ENCODE assay signal across 23 cellular contexts in the genomic region with DNA sequence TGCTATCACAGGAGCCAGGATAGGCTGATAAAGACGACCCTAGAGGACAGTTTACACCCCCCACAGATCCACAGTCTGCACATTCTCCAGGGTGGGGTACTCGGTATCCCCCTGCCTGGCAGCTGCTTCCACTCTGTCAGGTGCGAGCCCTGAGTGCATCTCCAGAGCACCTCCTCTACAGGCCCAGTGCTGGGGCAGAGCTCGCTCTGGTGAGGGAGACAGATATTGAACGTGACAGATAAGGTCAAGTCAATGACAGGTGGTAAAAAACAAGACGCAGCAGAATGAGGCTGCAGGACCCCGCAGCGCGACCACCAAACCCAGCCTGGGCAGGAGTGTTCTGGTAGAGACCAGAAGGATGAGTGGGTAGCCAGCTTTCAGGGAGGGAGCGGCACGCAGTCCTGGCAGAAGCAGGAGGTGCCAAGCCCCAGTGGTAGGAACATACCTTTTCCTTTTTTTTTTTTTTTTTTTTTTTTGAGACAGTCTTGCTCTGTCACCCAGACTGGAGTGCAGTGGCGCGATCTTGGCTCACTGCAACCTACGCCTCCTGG. TPM values are rescaled to one million over a fixed set of nuclear protein-coding genes. Genes with fewer than 3 reads are reported as not detected.
DNase-seq lines count a peak whose midpoint lies in the region; ATAC-seq and TF ChIP-seq lines count a peak whose summit lies in the region.
"Had no signal": no experiment of that assay in that cellular context is flagged by ENCODE, and none has a peak within 500 bp of the region (broad histone marks: within the 10 kb centered on the region; RNA-seq: fewer than 3 reads in every experiment).

No MANE protein-coding gene starts in this region.

- H3K9me3 ChIP-seq in esophagus muscularis mucosa, result no peaks in the 10 kb centered on the region
- H3K9me3 ChIP-seq: esophagus squamous epithelium, gastrocnemius medialis, transverse colon had no signal

- H3K36me3 Mint-ChIP-seq in progenitor cell of endocrine pancreas (ENCODE audit: insufficient read depth), result peaks cover 13% of the 10 kb centered on the region
- peaks cover 13% of the 10 kb centered on the region for H3K36me3 Mint-ChIP-seq in activated T-cell treated with anti-CD3 and anti-CD28 coated beads, Interleukin-2, amount 50 U/mL, for 4 hours (ENCODE audit: insufficient read depth)
- H3K36me3 Mint-ChIP-seq: activated naive CD4-positive, alpha-beta T cell treated with anti-CD3 and anti-CD28 coated beads, Interleukin-2, amount 50 U/mL, for 72 hours had no signal

- H3K4me3 Mint-ChIP-seq in progenitor cell of endocrine pancreas (ENCODE audit: low read depth), result no peak overlapping the region
- no peak overlapping the region for H3K4me3 Mint-ChIP-seq in activated T-cell treated with anti-CD3 and anti-CD28 coated beads, Interleukin-2, amount 50 U/mL, for 4 hours
- H3K4me3 Mint-ChIP-seq: activated CD4-positive, alpha-beta T cell treated with anti-CD3 and anti-CD28 coated beads, Interleukin-2, amount 10 ng/mL, durations not matched to agents 7 days and 5 days; neural crest cell; T-helper 2 cell treated with Interferon-gamma antibody and Interleukin-4, amounts not matched to agents 5 μg/mL and 100 μg/mL, for 36 hours had no signal

- no peaks in the 10 kb centered on the region for H3K4me1 Mint-ChIP-seq in progenitor cell of endocrine pancreas (ENCODE audit: low read depth)
- no peaks in the 10 kb centered on the region for H3K4me1 Mint-ChIP-seq in activated T-cell treated with anti-CD3 and anti-CD28 coated beads, Interleukin-2, amount 50 U/mL, for 4 hours (ENCODE audit: low read depth)
- H3K4me1 Mint-ChIP-seq: activated CD4-positive, alpha-beta T cell treated with anti-CD3 and anti-CD28 coated beads, Interleukin-2, amount 10 ng/mL, durations not matched to agents 7 days and 5 days; neural crest cell had no signal

- POLR2A ChIA-PET in RWPE1 (lab: Yijun Ruan, JAX; ENCODE audit: low non-redundant PET), result no interaction called here

- no peaks in the 10 kb centered on the region for H3K27me3 Mint-ChIP-seq in progenitor cell of endocrine pancreas
- H3K27me3 Mint-ChIP-seq in activated T-cell treated with anti-CD3 and anti-CD28 coated beads, Interleukin-2, amount 50 U/mL, for 4 hours (ENCODE audit: low read depth), result no peaks in the 10 kb centered on the region
- H3K27me3 Mint-ChIP-seq: activated CD4-positive, alpha-beta T cell treated with anti-CD3 and anti-CD28 coated beads, Interleukin-2, amount 10 ng/mL, durations not matched to agents 7 days and 5 days had no signal

- H3K9me3 Mint-ChIP-seq in progenitor cell of endocrine pancreas (ENCODE audit: low read depth), result no peaks in the 10 kb centered on the region
- no peaks in the 10 kb centered on the region for H3K9me3 Mint-ChIP-seq in activated T-cell treated with anti-CD3 and anti-CD28 coated beads, Interleukin-2, amount 50 U/mL, for 4 hours
- H3K9me3 Mint-ChIP-seq: activated CD4-positive, alpha-beta T cell treated with anti-CD3 and anti-CD28 coated beads, Interleukin-2, amount 10 ng/mL, durations not matched to agents 7 days and 5 days; activated naive CD4-positive, alpha-beta T cell treated with anti-CD3 and anti-CD28 coated beads, Interleukin-2, amount 50 U/mL, for 72 hours; activated T-helper 2 cell treated with anti-CD3 and anti-CD28 coated beads, Interferon-gamma antibody, Interleukin-2, Interleukin-4, amounts not matched to agents 10 μg/mL and 5 μg/mL and 100 μg/mL, durations not matched to agents 14 hours and 24 hours and 36 hours; neural crest cell; T-helper 2 cell treated with Interferon-gamma antibody and Interleukin-4, amounts not matched to agents 5 μg/mL and 100 μg/mL, for 36 hours had no signal

- peaks cover 17 to 51% (median 47%) of the 10 kb centered on the region in 4 donors for H3K36me3 ChIP-seq in esophagus muscularis mucosa

- no peak for TF ChIP-seq POLR2A in esophagus muscularis mucosa (IDR thresholded peaks at IDR 0.05; ENCODE audit: low read depth)

- H3K27ac Mint-ChIP-seq in progenitor cell of endocrine pancreas, result peak overlapping the region; percentile 27
- H3K27ac Mint-ChIP-seq: activated CD4-positive, alpha-beta T cell treated with anti-CD3 and anti-CD28 coated beads, Interleukin-2, amount 10 ng/mL, durations not matched to agents 7 days and 5 days; activated T-helper 2 cell treated with anti-CD3 and anti-CD28 coated beads, Interferon-gamma antibody, Interleukin-2, Interleukin-4, amounts not matched to agents 10 μg/mL and 5 μg/mL and 100 μg/mL, durations not matched to agents 14 hours and 24 hours and 36 hours; T-helper 2 cell treated with Interferon-gamma antibody and Interleukin-4, amounts not matched to agents 5 μg/mL and 100 μg/mL, for 36 hours had no signal

- H3K27ac ChIP-seq in RWPE1 (0 out of 2 replicates have a peak overlapping the region, but pooled peaks have one; percentile 4), esophagus muscularis mucosa (replicated peaks in 1 of 4) (peak overlapping the region; percentile 78 to 82 (median 81))
- H3K27ac ChIP-seq: gastrocnemius medialis had no signal

- no peaks in the 10 kb centered on the region for H3K27me3 ChIP-seq in esophagus muscularis mucosa
- H3K27me3 ChIP-seq: esophagus squamous epithelium, gastrocnemius medialis, transverse colon had no signal

- DNase-seq in GM13976 (ENCODE audit: low spot score), result peak; percentile 14
- no peak for DNase-seq in RWPE1 (ENCODE audit: low spot score)
- DNase-seq in esophagus muscularis mucosa (ENCODE audit: extremely low spot score), result no peak
- no peak for DNase-seq in progenitor cell of endocrine pancreas (ENCODE audit: low spot score, unreplicated experiment)
- DNase-seq in activated T-cell treated with anti-CD3 and anti-CD28 coated beads, Interleukin-2, amount 50 U/mL, for 4 hours, result no peak
- no peak for DNase-seq in NCI-H2196 (lab: John Stamatoyannopoulos, UW; ENCODE audit: unreplicated experiment)
- no peak for DNase-seq in NCI-H748 treated with DMSO at 0.1 percent for 48 hours (lab: John Stamatoyannopoulos, UW)
- DNase-seq: activated CD4-positive, alpha-beta T cell treated with anti-CD3 and anti-CD28 coated beads, Interleukin-2, amount 10 ng/mL, durations not matched to agents 7 days and 5 days; C1 segment of cervical spinal cord; effector memory CD4-positive, alpha-beta T cell; EL; esophagus squamous epithelium; gastrocnemius medialis; stimulated activated CD4-positive, alpha-beta T cell treated with anti-CD3 and anti-CD28 coated beads, Interleukin-12 subunit alpha, Interleukin-12 subunit beta, amount 100 ng/mL, for 4 hours; stimulated activated CD4-positive, alpha-beta T cell treated with anti-CD3 and anti-CD28 coated beads, Interleukin-4, amount 100 ng/mL, for 24 hours; stimulated activated naive CD4-positive, alpha-beta T cell treated with Interleukin-2 at 50 U/mL for 16 hours; transverse colon had no signal

- H3K4me1 ChIP-seq in esophagus muscularis mucosa, result peaks cover 2 to 50% (median 43%) of the 10 kb centered on the region in 4 donors
- H3K4me1 ChIP-seq: esophagus squamous epithelium, gastrocnemius medialis had no signal

- ATAC-seq in HG03025 (IDR thresholded peaks at IDR 0.05; ENCODE audit: low FRiP score, unreplicated experiment), result no peak
- ATAC-seq in activated T-cell treated with anti-CD3 and anti-CD28 coated beads, Interleukin-2, amount 50 U/mL, for 4 hours, result no peak
- ATAC-seq: activated naive CD4-positive, alpha-beta T cell treated with anti-CD3 and anti-CD28 coated beads, Interleukin-2, amount 50 U/mL, for 72 hours; SK-N-SH treated with all-trans-retinoic acid at 6 μM for 48 hours had no signal

- TF ChIP-seq CTCF in GM13976 (IDR thresholded peaks at IDR 0.05; ENCODE audit: borderline replicate concordance, control extremely low read depth, extremely low read depth, insufficient read depth, missing control alignments), result no peak
- no peak for TF ChIP-seq CTCF in RWPE1 (conservative IDR thresholded peaks at IDR 0.05; ENCODE audit: low read depth)
- no peak for TF ChIP-seq CTCF in esophagus muscularis mucosa (IDR thresholded peaks at IDR 0.05)
- no peak for TF ChIP-seq CTCF in progenitor cell of endocrine pancreas (IDR thresholded peaks at IDR 0.05; ENCODE audit: unreplicated experiment)

- CTCF ChIA-PET in RWPE1 (lab: Yijun Ruan, JAX), result interaction anchor here (0.7 kb wide), 1 partner anchor 11 kb away, joined by 4 read pairs; no protein-coding TSS in a partner anchor

- intact Hi-C loops in esophagus muscularis mucosa (cut with DNase I), result no loop called here

- 87% methylated on average over 14 of the region's 14 CpGs for WGBS in esophagus muscularis mucosa

- H3K4me3 ChIP-seq in esophagus muscularis mucosa, result no peak overlapping the region
- H3K4me3 ChIP-seq: esophagus squamous epithelium, gastrocnemius medialis, transverse colon had no signal

- in situ Hi-C loops in GM13976 (cut with MboI; ENCODE audit: low sequenced_read_pairs, unreplicated experiment), result no loop called here

- no peak for TF ChIP-seq EP300 in esophagus muscularis mucosa (IDR thresholded peaks at IDR 0.05)

RNA-seq across cellular contexts. Expression of a gene that starts 12.4 kb away (rescaled TPM):
- total RNA-seq in esophagus muscularis mucosa (1,000 to 10,000 TPM; 2,169 to 3,466 (median 2,516) TPM), progenitor cell of endocrine pancreas (31.0 and 46.0 TPM in 2 replicates)
- total RNA-seq in activated T-cell treated with anti-CD3 and anti-CD28 coated beads, Interleukin-2, amount 50 U/mL, for 4 hours, result 1 to 10 TPM in 1 of 3 donors, under 1 TPM in 2; 0.90 to 1.2 (median 0.98) TPM

RNA-seq across cellular contexts. Expression of a gene that starts 44.4 kb away (rescaled TPM):
- 10 to 100 TPM in 2 of 4 donors, 1 to 10 TPM in 2; 5.8 to 18.5 (median 10.6) TPM for total RNA-seq in esophagus muscularis mucosa
- 121 and 140 TPM in 2 replicates for total RNA-seq in progenitor cell of endocrine pancreas
- total RNA-seq in activated T-cell treated with anti-CD3 and anti-CD28 coated beads, Interleukin-2, amount 50 U/mL, for 4 hours, result 10 to 100 TPM; 62.2 to 63.9 (median 62.5) TPM

Comparison
In these comparisons a context has a peak if more than half of its experiments do, and no peak if none do; other contexts are left out.
1. RNA of a gene that starts 12.4 kb away (total RNA-seq): 2,169 to 3,466 TPM in esophagus muscularis mucosa; 31.0 to 46.0 TPM in progenitor cell of endocrine pancreas and 0.90 to 1.2 TPM in activated T-cell treated with anti-CD3 and anti-CD28 coated beads, Interleukin-2, amount 50 U/mL, for 4 hours; every median in the first group is over 10 times any median in the second.